In genomic region chr7:78448915-78449314, GRCh38 we compare ENCODE assay signal across 34 cellular contexts.
"Had no signal": no experiment of that assay in that cellular context is flagged by ENCODE, and none has a peak within 500 bp of the region (broad histone marks: within the 10 kb centered on the region; RNA-seq: fewer than 3 reads in every experiment).

No MANE protein-coding gene starts in this region.

- DNase-seq: activated B cell treated with CpG ODN at 0.5 μM for 24 hours; activated CD4-positive, alpha-beta memory T cell treated with anti-CD3 and anti-CD28 coated beads for 36 hours; activated CD4-positive, alpha-beta T cell treated with anti-CD3 and anti-CD28 coated beads for 4 hours; activated CD4-positive, alpha-beta T cell treated with anti-CD3 and anti-CD28 coated beads, Interleukin-2, amount 50 U/mL, for 1 hour; activated CD4-positive, CD25-positive, alpha-beta regulatory T cell treated with anti-CD3 and anti-CD28 coated beads, Interleukin-2, amount 50 U/mL, for 72 hours; activated CD8-positive, alpha-beta memory T cell treated with anti-CD3 and anti-CD28 coated beads, Interleukin-2, amount 50 U/mL, for 4 hours; activated gamma-delta T cell treated with Interleukin-2 at 50 U/mL for 16 hours; activated naive CD4-positive, alpha-beta T cell treated with anti-CD3 and anti-CD28 coated beads for 36 hours; activated naive CD8-positive, alpha-beta T cell treated with anti-CD3 and anti-CD28 coated beads, Interleukin-2, amount 50 U/mL, for 24 hours; activated T-cell treated with anti-CD3 and anti-CD28 coated beads for 4 hours; activated T-cell treated with anti-CD3 and anti-CD28 coated beads, Interleukin-2, amount 50 U/mL, for 4 hours; anterior cingulate cortex; NCI-H1092 treated with DMSO at 0.1 percent for 48 hours; NCI-H1417; NCI-H146; NCI-H187; NCI-H2029 treated with DMSO at 0.1 percent for 48 hours; NCI-H2107; NCI-H510A; NCI-H748 treated with DMSO at 0.1 percent for 48 hours; NK-92 treated with Interleukin-12 subunit alpha and Interleukin-12 subunit beta, amount 100 ng/mL, for 24 hours; PC-9; SW 1271; T-helper 1 cell; T-helper 2 cell; T-helper 9 cell had no signal

- H3K4me1 Mint-ChIP-seq: activated B cell treated with CpG ODN at 0.5 μM for 24 hours; activated naive CD8-positive, alpha-beta T cell treated with anti-CD3 and anti-CD28 coated beads, Interleukin-2, amount 50 U/mL, for 24 hours had no signal

- H2AFZ ChIP-seq: PC-9 had no signal

- H3K27me3 Mint-ChIP-seq: activated B cell treated with CpG ODN at 0.5 μM for 24 hours; activated CD4-positive, alpha-beta memory T cell treated with anti-CD3 and anti-CD28 coated beads for 36 hours; activated naive CD8-positive, alpha-beta T cell; activated naive CD8-positive, alpha-beta T cell treated with anti-CD3 and anti-CD28 coated beads, Interleukin-2, amount 50 U/mL, for 24 hours had no signal

- H3K4me3 Mint-ChIP-seq: activated B cell treated with CpG ODN at 0.5 μM for 24 hours; activated CD4-positive, alpha-beta memory T cell treated with anti-CD3 and anti-CD28 coated beads for 36 hours; activated naive CD4-positive, alpha-beta T cell treated with anti-CD3 and anti-CD28 coated beads for 36 hours; activated naive CD8-positive, alpha-beta T cell; activated naive CD8-positive, alpha-beta T cell treated with anti-CD3 and anti-CD28 coated beads, Interleukin-2, amount 50 U/mL, for 24 hours; activated T-cell treated with anti-CD3 and anti-CD28 coated beads, Interleukin-2, amount 50 U/mL, for 4 hours; activated T-helper 1 cell treated with anti-CD3 and anti-CD28 coated beads, Interleukin-12 subunit alpha, Interleukin-12 subunit beta, Interleukin-2, Interleukin-4 antibody, amounts not matched to agents 30 ng/mL and 10 ng/mL and 1 ng/mL, durations not matched to agents 14 hours and 24 hours and 36 hours; brain had no signal

- FAIRE-seq: RCC 7860 had no signal

- H3K9me3 Mint-ChIP-seq: activated B cell treated with CpG ODN at 0.5 μM for 24 hours; activated naive CD8-positive, alpha-beta T cell treated with anti-CD3 and anti-CD28 coated beads, Interleukin-2, amount 50 U/mL, for 24 hours; activated T-cell treated with anti-CD3 and anti-CD28 coated beads, Interleukin-2, amount 50 U/mL, for 4 hours; activated T-helper 1 cell treated with anti-CD3 and anti-CD28 coated beads, Interleukin-12 subunit alpha, Interleukin-12 subunit beta, Interleukin-2, Interleukin-4 antibody, amounts not matched to agents 30 ng/mL and 10 ng/mL and 1 ng/mL, durations not matched to agents 14 hours and 24 hours and 36 hours; brain had no signal

- H3K36me3 Mint-ChIP-seq: activated CD4-positive, alpha-beta memory T cell treated with anti-CD3 and anti-CD28 coated beads for 36 hours; activated naive CD8-positive, alpha-beta T cell; brain had no signal

- H3K27ac Mint-ChIP-seq: activated B cell treated with CpG ODN at 0.5 μM for 24 hours; activated CD4-positive, alpha-beta memory T cell treated with anti-CD3 and anti-CD28 coated beads for 36 hours; activated naive CD4-positive, alpha-beta T cell treated with anti-CD3 and anti-CD28 coated beads for 36 hours; activated naive CD8-positive, alpha-beta T cell; activated naive CD8-positive, alpha-beta T cell treated with anti-CD3 and anti-CD28 coated beads, Interleukin-2, amount 50 U/mL, for 24 hours; activated T-helper 1 cell treated with anti-CD3 and anti-CD28 coated beads, Interleukin-12 subunit alpha, Interleukin-12 subunit beta, Interleukin-2, Interleukin-4 antibody, amounts not matched to agents 30 ng/mL and 10 ng/mL and 1 ng/mL, durations not matched to agents 14 hours and 24 hours and 36 hours; brain had no signal

- H3K4me3 ChIP-seq: PC-9, SK-N-MC had no signal

- H3K27ac ChIP-seq: PC-9, RWPE1, SK-N-MC, VCaP had no signal

- H3K4me2 ChIP-seq: PC-9 had no signal

- ATAC-seq: activated naive CD8-positive, alpha-beta T cell treated with anti-CD3 and anti-CD28 coated beads, Interleukin-2, amount 50 U/mL, for 24 hours; activated T-cell treated with anti-CD3 and anti-CD28 coated beads, Interleukin-2, amount 50 U/mL, for 4 hours; Right ventricle myocardium inferior had no signal
